Comparison of ENCODE assay signal across 9 cellular contexts in genomic region chr6:85323435-85324040, GRCh38.
DNase-seq lines count a peak whose midpoint lies in the region; ATAC-seq, FAIRE-seq and TF ChIP-seq lines count a peak whose summit lies in the region.
"Had no signal": no experiment of that assay in that cellular context is flagged by ENCODE, and none has a peak within 500 bp of the region (broad histone marks: within the 10 kb centered on the region; RNA-seq: fewer than 3 reads in every experiment).

No MANE protein-coding gene starts in this region.

- intact Hi-C loops in PC-3 (cut with micrococcal nuclease), result loop anchor here (2.0 to 5.0 kb wide), 2 partner anchors 196 to 309 kb away; no protein-coding TSS in a partner anchor
- intact Hi-C loops in pancreas (cut with DNase I), result no loop called here
- intact Hi-C loops in upper lobe of right lung (cut with DNase I), result no loop called here

- whole genome bisulfite sequencing in pancreas, 2 donors, result 20 to 28% methylated on average over 9 of the region's 9 CpGs

- in situ Hi-C loops in KBM-7 (cut with MboI; ENCODE audit: low pct_unique_long_range_greater_than_20kb, low sequenced_read_pairs), result no loop called here

- H3F3A ChIP-seq in PC-3 (ENCODE audit: low read length, unreplicated experiment), result no peaks in the 10 kb centered on the region

- H3K36me3 ChIP-seq in PC-3 (ENCODE audit: low read depth, low read length), result no peaks in the 10 kb centered on the region; the same call in 1 of the 2 replicates
- no peaks in the 10 kb centered on the region for H3K36me3 ChIP-seq in pancreas
- no peaks in the 10 kb centered on the region for H3K36me3 ChIP-seq in upper lobe of right lung

- H3K36me3 Mint-ChIP-seq in activated T-cell treated with anti-CD3 and anti-CD28 coated beads, Interleukin-2, amount 50 U/mL, for 4 hours (ENCODE audit: insufficient read depth), result no peaks in the 10 kb centered on the region

- no peak overlapping the region for H3K9ac ChIP-seq in PC-3 (ENCODE audit: low read length)

- H4K20me1 ChIP-seq in PC-3 (ENCODE audit: low read length), result no peaks in the 10 kb centered on the region

- no peaks in the 10 kb centered on the region for H3K9me3 Mint-ChIP-seq in activated T-cell treated with anti-CD3 and anti-CD28 coated beads, Interleukin-2, amount 50 U/mL, for 4 hours

- POLR2A ChIA-PET in PC-3 (lab: Charles Lee; ENCODE audit: unreplicated experiment), result no interaction called here

- no peak overlapping the region for H3K4me2 ChIP-seq in PC-3 (ENCODE audit: low read length)

- H3K4me1 ChIP-seq in PC-3 (ENCODE audit: insufficient read depth, low read length) (no peaks in the 10 kb centered on the region), pancreas (no peaks in the 10 kb centered on the region), upper lobe of right lung (no peaks in the 10 kb centered on the region)

- CTCF ChIA-PET in PC-3 (lab: Charles Lee), result no interaction called here

- H3K9me3 ChIP-seq in PC-3 (ENCODE audit: low read length) (no peaks in the 10 kb centered on the region), pancreas (no peaks in the 10 kb centered on the region), upper lobe of right lung (no peaks in the 10 kb centered on the region)

- H3K79me2 ChIP-seq in PC-3 (ENCODE audit: low read length), result no peaks in the 10 kb centered on the region

- TF ChIP-seq CTCF in PC-3 (conservative IDR thresholded peaks at IDR 0.05; ENCODE audit: low read depth, low read length) (peak; percentile 93), pancreas (IDR thresholded peaks at IDR 0.05) (peak; percentile 52 to 75 (median 63)), upper lobe of right lung (IDR thresholded peaks at IDR 0.05) (peak; percentile 81)

- peaks cover 4% of the 10 kb centered on the region for H3K27me3 Mint-ChIP-seq in activated T-cell treated with anti-CD3 and anti-CD28 coated beads, Interleukin-2, amount 50 U/mL, for 4 hours (ENCODE audit: low read depth)

- FAIRE-seq in pancreas (lab: Jason Lieb, UNC), result no peak
- FAIRE-seq: islet of Langerhans had no signal

- no peak overlapping the region for H2AFZ ChIP-seq in PC-3 (ENCODE audit: low read length)

- H3K9me2 ChIP-seq in PC-3 (replicated peaks; ENCODE audit: low read length), result no peaks in the 10 kb centered on the region

- ATAC-seq in GM21717 (IDR thresholded peaks at IDR 0.05; ENCODE audit: unreplicated experiment) (peak; percentile 91), PC-3 (peak; percentile 84), pancreas (peak in 3 of 4 donors; percentile 67 to 71 (median 70)), upper lobe of right lung (peak; percentile 84)
- peak in 1 of 2 donors; percentile 50 for ATAC-seq in activated T-cell treated with anti-CD3 and anti-CD28 coated beads, Interleukin-2, amount 50 U/mL, for 4 hours

- H3K4me3 Mint-ChIP-seq in activated T-cell treated with anti-CD3 and anti-CD28 coated beads, Interleukin-2, amount 50 U/mL, for 4 hours, result no peak overlapping the region

- H3K4me3 ChIP-seq in PC-3 (ENCODE audit: low read length) (no peak overlapping the region), pancreas (no peak overlapping the region), upper lobe of right lung (no peak overlapping the region)

- BruUV-seq in PC-3 (replicated peaks; lab: Mats Ljungman, UMichigan), result no TSS peak

- H3K27me3 ChIP-seq in PC-3 (ENCODE audit: low read length), result no peaks in the 10 kb centered on the region
- no peaks in the 10 kb centered on the region for H3K27me3 ChIP-seq in pancreas
- no peaks in the 10 kb centered on the region for H3K27me3 ChIP-seq in upper lobe of right lung

- H3K27ac ChIP-seq in PC-3 (ENCODE audit: low read length) (no peak overlapping the region), pancreas (no peak overlapping the region), upper lobe of right lung (no peak overlapping the region)

- H3K4me1 Mint-ChIP-seq in activated T-cell treated with anti-CD3 and anti-CD28 coated beads, Interleukin-2, amount 50 U/mL, for 4 hours (ENCODE audit: low read depth), result no peaks in the 10 kb centered on the region

- DNase-seq in EH (ENCODE audit: low read depth) (peak; percentile 68), KBM-7 (peak; percentile 68), PC-3 (peak; percentile 87), fibroblast of the conjunctiva (ENCODE audit: low read depth) (peak; percentile 82), pancreas (peak in 5 of 6 donors; percentile 16 to 80 (median 54)), upper lobe of right lung (no peak)
- DNase-seq in activated T-cell treated with anti-CD3 and anti-CD28 coated beads, Interleukin-2, amount 50 U/mL, for 4 hours, result peak; percentile 61
